1 cellular context compared by ENCODE assay signal in the genomic region with DNA sequence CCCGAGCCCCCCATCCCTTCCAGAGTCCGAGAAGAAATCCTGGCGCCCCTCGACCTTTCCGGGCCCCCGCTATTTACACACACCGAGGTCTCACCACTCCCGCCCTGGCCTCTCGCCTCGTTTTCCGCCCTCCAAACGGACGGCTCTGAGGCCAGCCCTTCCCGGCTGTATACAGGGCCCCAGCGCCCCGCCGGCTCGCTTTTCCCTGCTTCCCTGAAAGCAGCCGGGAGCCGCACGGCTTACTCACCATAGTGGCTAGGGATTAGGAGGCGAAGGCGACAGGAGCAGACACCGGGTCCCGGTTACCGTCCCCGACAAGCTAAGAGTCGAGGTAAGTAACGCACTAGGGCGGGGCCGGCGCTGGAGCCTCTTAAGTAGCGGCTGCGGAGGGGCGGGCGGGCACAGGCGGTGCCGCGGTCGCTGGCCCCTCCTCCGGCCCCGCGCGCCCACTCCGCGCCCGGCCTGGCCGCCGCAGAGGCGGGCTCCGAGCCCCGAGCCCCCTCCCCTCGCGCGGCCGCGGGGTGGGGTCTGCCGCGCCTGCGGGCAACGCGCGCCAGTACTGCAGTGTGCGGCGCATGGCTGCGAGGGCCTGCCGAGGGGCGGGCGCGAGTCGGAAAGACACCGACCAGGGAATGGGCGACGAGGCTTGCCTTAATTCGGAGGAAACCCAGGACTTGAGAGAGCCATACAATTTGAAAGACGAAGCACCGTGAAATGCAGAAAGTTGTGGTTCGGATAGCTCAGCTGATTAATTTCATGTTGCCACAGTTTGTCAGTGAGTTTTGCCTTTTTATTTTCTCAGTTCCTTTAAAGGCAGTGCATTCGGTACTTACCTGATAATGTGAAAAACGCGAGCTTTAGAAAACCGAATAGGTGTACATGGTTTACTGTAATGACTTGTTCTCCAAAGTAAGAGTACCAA.
TF ChIP-seq lines count a peak whose summit lies in the region.

A gene (minus strand): TSS at position 345 of the 922 bp plus-strand sequence. CDS start 95 bp downstream, at position 250.

TF ChIP-seq in HepG2, 621 proteins besides CTCF, POLR2A, EP300 and RAD21 (continued from another document):
- TF ChIP-seq ZSCAN21 (CRISPR knock-in tag; IDR thresholded peaks at IDR 0.05; ENCODE audit: borderline replicate concordance) (peak; percentile 77; the same call in 1 of the 2 replicates), ZNF563 (CRISPR knock-in tag; IDR thresholded peaks at IDR 0.05) (peak; percentile 67)
- TF ChIP-seq, protein P1, sequence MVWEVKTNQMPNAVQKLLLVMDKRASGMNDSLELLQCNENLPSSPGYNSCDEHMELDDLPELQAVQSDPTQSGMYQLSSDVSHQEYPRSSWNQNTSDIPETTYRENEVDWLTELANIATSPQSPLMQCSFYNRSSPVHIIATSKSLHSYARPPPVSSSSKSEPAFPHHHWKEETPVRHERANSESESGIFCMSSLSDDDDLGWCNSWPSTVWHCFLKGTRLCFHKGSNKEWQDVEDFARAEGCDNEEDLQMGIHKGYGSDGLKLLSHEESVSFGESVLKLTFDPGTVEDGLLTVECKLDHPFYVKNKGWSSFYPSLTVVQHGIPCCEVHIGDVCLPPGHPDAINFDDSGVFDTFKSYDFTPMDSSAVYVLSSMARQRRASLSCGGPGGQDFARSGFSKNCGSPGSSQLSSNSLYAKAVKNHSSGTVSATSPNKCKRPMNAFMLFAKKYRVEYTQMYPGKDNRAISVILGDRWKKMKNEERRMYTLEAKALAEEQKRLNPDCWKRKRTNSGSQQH (CRISPR knock-in tag; IDR thresholded peaks at IDR 0.05; ENCODE audit: low read depth) = peak; percentile 55; the same call in 1 of the 2 replicates
TF ChIP-seq in HepG2: peak in this region for 207.
